ENCODE assay signal across 1 cellular context in the genomic region with DNA sequence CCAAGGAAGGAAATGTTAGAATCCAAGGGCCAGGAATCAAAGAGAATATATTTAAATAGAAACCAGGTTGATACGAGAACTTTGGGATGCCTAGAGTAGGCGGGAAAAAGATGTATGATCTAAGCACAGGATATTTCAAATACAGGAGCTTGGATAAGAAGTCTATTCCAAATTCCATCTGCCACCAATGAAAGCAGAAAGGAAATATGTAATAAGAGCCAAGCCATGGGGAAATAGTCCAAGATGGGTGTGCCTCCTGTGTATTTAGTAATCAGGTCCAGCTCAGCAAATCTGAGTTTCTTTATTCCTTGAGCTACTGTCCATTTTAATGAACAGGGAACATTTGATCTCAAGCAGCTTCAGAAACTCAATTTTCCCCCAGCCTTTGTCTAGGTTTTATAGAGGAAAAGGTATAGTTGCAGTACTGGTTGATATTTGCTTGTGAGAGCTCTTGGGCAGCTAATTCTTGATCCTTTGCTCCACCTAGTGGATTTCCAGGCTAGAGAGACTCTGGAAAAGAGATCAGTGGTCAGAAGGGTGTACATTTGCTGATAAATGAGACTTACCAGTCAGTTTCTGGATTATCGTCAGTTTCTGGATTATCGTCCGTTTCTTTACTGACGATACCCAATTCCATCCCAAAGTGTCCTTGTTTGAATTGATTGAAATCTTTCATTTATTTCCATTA.
TF ChIP-seq lines count a peak whose summit lies in the region.

No MANE protein-coding gene starts in this region.

TF ChIP-seq in HepG2, 621 proteins besides CTCF, POLR2A, EP300 and RAD21:
- peak; percentile 35; the same call in 1 of the 2 replicates for TF ChIP-seq STAG1 (CRISPR knock-in tag; IDR thresholded peaks at IDR 0.05)
